8 cellular contexts compared by ENCODE assay signal in the genomic region with DNA sequence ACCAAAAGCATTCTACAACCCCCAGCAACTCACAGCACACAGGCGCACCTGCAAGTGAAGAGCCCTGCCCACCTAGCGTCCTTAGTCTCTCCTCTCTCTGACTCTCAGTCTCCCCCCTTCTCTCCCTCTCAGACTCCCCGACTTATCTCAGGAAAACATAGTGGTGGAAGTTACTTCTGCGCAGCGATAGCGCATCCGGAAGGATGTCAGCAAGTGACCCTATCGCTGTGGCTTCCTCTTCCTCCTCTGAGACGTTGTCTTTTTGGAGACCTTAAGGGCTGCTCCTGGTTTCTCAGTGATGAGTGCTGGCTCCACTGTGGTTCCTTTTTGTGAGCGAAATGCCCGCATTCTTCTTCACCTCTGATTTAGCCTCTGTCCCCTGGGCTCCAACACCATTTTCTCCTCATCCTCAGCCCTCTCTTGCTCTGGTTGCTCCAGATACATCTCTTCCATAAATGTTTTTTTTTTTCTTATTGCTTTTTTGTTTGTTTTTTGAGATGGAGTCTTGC. TPM values are rescaled to one million over a fixed set of nuclear protein-coding genes. Genes with fewer than 3 reads are reported as not detected.
DNase-seq lines count a peak whose midpoint lies in the region; ATAC-seq lines count a peak whose summit lies in the region.

No MANE protein-coding gene starts in this region.

- H3K27me3 Mint-ChIP-seq in activated CD4-positive, alpha-beta T cell treated with anti-CD3 and anti-CD28 coated beads, Interleukin-2, amount 10 ng/mL, durations not matched to agents 7 days and 5 days = no peaks in the 10 kb centered on the region
- no peaks in the 10 kb centered on the region for H3K27me3 Mint-ChIP-seq in T-cell
- no peaks in the 10 kb centered on the region for H3K27me3 Mint-ChIP-seq in stimulated activated naive B cell treated with anti-CD40 and anti-IgM and Interleukin-4, amounts not matched to agents 10 μg/mL and 1 μg/mL and 100 μg/mL, for 72 hours

- no peaks in the 10 kb centered on the region for H3K9me3 Mint-ChIP-seq in activated CD4-positive, alpha-beta T cell treated with anti-CD3 and anti-CD28 coated beads, Interleukin-2, amount 10 ng/mL, durations not matched to agents 7 days and 5 days
- H3K9me3 Mint-ChIP-seq in T-cell = no peaks in the 10 kb centered on the region
- no peaks in the 10 kb centered on the region for H3K9me3 Mint-ChIP-seq in stimulated activated naive B cell treated with anti-CD40 and anti-IgM and Interleukin-4, amounts not matched to agents 10 μg/mL and 1 μg/mL and 100 μg/mL, for 72 hours

- H3K36me3 Mint-ChIP-seq in activated CD4-positive, alpha-beta T cell treated with anti-CD3 and anti-CD28 coated beads, Interleukin-2, amount 10 ng/mL, durations not matched to agents 7 days and 5 days (ENCODE audit: low read depth) = peaks cover 7% of the 10 kb centered on the region
- no peaks in the 10 kb centered on the region for H3K36me3 Mint-ChIP-seq in T-cell
- peaks cover 13 to 18% of the 10 kb centered on the region in 2 donors for H3K36me3 Mint-ChIP-seq in stimulated activated naive B cell treated with anti-CD40 and anti-IgM and Interleukin-4, amounts not matched to agents 10 μg/mL and 1 μg/mL and 100 μg/mL, for 72 hours

- peak; percentile 53 for DNase-seq in activated CD4-positive, alpha-beta T cell treated with anti-CD3 and anti-CD28 coated beads, Interleukin-2, amount 10 ng/mL, durations not matched to agents 7 days and 5 days
- no peak for DNase-seq in activated CD4-positive, alpha-beta T cell treated with anti-CD3 and anti-CD28 coated beads, Interleukin-2, amount 50 U/mL, for 4 hours
- DNase-seq in T-cell (peak in 17 of 34 experiments; percentile 8 to 44 (median 16)), dermis blood vessel endothelial cell (peak; percentile 33), HT-29 (ENCODE audit: low spot score) (no peak)
- no peak for DNase-seq in stimulated activated naive B cell treated with anti-CD40 and anti-IgM and Interleukin-4, amounts not matched to agents 10 μg/mL and 1 μg/mL and 100 μg/mL, for 72 hours

- no peak for ATAC-seq in T-cell (replicated peaks in 1 of 4)
- ATAC-seq in stimulated activated naive B cell treated with anti-CD40 and anti-IgM and Interleukin-4, amounts not matched to agents 10 μg/mL and 1 μg/mL and 100 μg/mL, for 72 hours (replicated peaks) = no peak
- no peak for ATAC-seq in GM21367 (IDR thresholded peaks at IDR 0.05; ENCODE audit: unreplicated experiment)
- ATAC-seq in GM18868 (IDR thresholded peaks at IDR 0.05; ENCODE audit: unreplicated experiment) = no peak

- H3K27ac Mint-ChIP-seq in activated CD4-positive, alpha-beta T cell treated with anti-CD3 and anti-CD28 coated beads, Interleukin-2, amount 10 ng/mL, durations not matched to agents 7 days and 5 days = peak overlapping the region; percentile 95
- peak overlapping the region; percentile 96 to 97 for H3K27ac Mint-ChIP-seq in T-cell
- H3K27ac Mint-ChIP-seq in stimulated activated naive B cell treated with anti-CD40 and anti-IgM and Interleukin-4, amounts not matched to agents 10 μg/mL and 1 μg/mL and 100 μg/mL, for 72 hours = peak overlapping the region; percentile 81

- H3K4me3 Mint-ChIP-seq in activated CD4-positive, alpha-beta T cell treated with anti-CD3 and anti-CD28 coated beads, Interleukin-2, amount 10 ng/mL, durations not matched to agents 7 days and 5 days = peak overlapping the region; percentile 90
- peak overlapping the region; percentile 75 to 90 (median 86) for H3K4me3 Mint-ChIP-seq in T-cell
- peak overlapping the region; percentile 82 to 84 for H3K4me3 Mint-ChIP-seq in stimulated activated naive B cell treated with anti-CD40 and anti-IgM and Interleukin-4, amounts not matched to agents 10 μg/mL and 1 μg/mL and 100 μg/mL, for 72 hours

- POLR2A ChIA-PET in activated CD4-positive, alpha-beta T cell treated with anti-CD3 and anti-CD28 coated beads, Interleukin-2, amount 10 ng/mL, durations not matched to agents 7 days and 5 days (lab: Charles Lee) = no interaction called here
- POLR2A ChIA-PET in T-cell (lab: Charles Lee) = no interaction called here

- peaks cover 67% of the 10 kb centered on the region for H3K4me1 Mint-ChIP-seq in activated CD4-positive, alpha-beta T cell treated with anti-CD3 and anti-CD28 coated beads, Interleukin-2, amount 10 ng/mL, durations not matched to agents 7 days and 5 days
- peaks cover 54 to 62% (median 58%) of the 10 kb centered on the region in 3 donors for H3K4me1 Mint-ChIP-seq in T-cell
- H3K4me1 Mint-ChIP-seq in stimulated activated naive B cell treated with anti-CD40 and anti-IgM and Interleukin-4, amounts not matched to agents 10 μg/mL and 1 μg/mL and 100 μg/mL, for 72 hours = peaks cover 47 to 72% of the 10 kb centered on the region in 2 donors

- CTCF ChIA-PET in activated CD4-positive, alpha-beta T cell treated with anti-CD3 and anti-CD28 coated beads, Interleukin-2, amount 10 ng/mL, durations not matched to agents 7 days and 5 days (lab: Charles Lee) = interaction anchor here (3.7 kb wide), 1 partner anchor 86 kb away, joined by 10 read pairs; the partner anchor contains the start of gene FAM98C
- CTCF ChIA-PET in T-cell (lab: Charles Lee) = no interaction called here

RNA-seq across cellular contexts. Expression of gene YIF1B, which starts 1.4 kb away (rescaled TPM):
- total RNA-seq in activated CD4-positive, alpha-beta T cell treated with anti-CD3 and anti-CD28 coated beads, Interleukin-2, amount 10 ng/mL, durations not matched to agents 7 days and 5 days = 10 to 100 TPM; 63.1 to 72.4 TPM
- 10 to 100 TPM; 28.1 to 39.1 (median 34.1) TPM for total RNA-seq in T-cell
- 76.6 and 97.3 TPM in 2 replicates for total RNA-seq in dermis blood vessel endothelial cell
- 137 and 149 TPM in 2 replicates for total RNA-seq in HT-29 (2014; rRNA removed; shearing (Covaris generic))

RNA-seq across cellular contexts. Expression of gene KCNK6, which starts 2.5 kb away (rescaled TPM):
- total RNA-seq in activated CD4-positive, alpha-beta T cell treated with anti-CD3 and anti-CD28 coated beads, Interleukin-2, amount 10 ng/mL, durations not matched to agents 7 days and 5 days = 10 to 100 TPM; 12.6 to 14.0 TPM
- total RNA-seq in T-cell (10 to 100 TPM in 3 of 5 donors, 1 to 10 TPM in 2; 4.8 to 12.9 (median 12.6) TPM), dermis blood vessel endothelial cell (8.7 and 10.2 TPM in 2 replicates)
- 10.3 and 13.9 TPM in 2 replicates for total RNA-seq in HT-29 (2014; rRNA removed; shearing (Covaris generic))

RNA-seq across cellular contexts. Expression of gene C19orf33, which starts 13.1 kb away (rescaled TPM):
- not detected for total RNA-seq in activated CD4-positive, alpha-beta T cell treated with anti-CD3 and anti-CD28 coated beads, Interleukin-2, amount 10 ng/mL, durations not matched to agents 7 days and 5 days
- total RNA-seq in T-cell (1 to 10 TPM in 2 of 5 donors, under 1 TPM in 1, not detected in 2; 0.56 to 1.4 (median 1.3) TPM), dermis blood vessel endothelial cell (14.8 TPM in 1 of 2 replicates, not detected in the other)
- total RNA-seq in HT-29 (2014; rRNA removed; shearing (Covaris generic)) = 1,318 and 1,477 TPM in 2 replicates

RNA-seq across cellular contexts. Expression of gene CATSPERG, which starts 18.5 kb away (rescaled TPM):
- 1 to 10 TPM; 4.2 to 5.6 TPM for total RNA-seq in activated CD4-positive, alpha-beta T cell treated with anti-CD3 and anti-CD28 coated beads, Interleukin-2, amount 10 ng/mL, durations not matched to agents 7 days and 5 days
- total RNA-seq in T-cell (10 to 100 TPM; 11.1 to 27.2 (median 21.2) TPM), dermis blood vessel endothelial cell (2.0 and 6.1 TPM in 2 replicates)
- 4.0 and 10.5 TPM in 2 replicates for total RNA-seq in HT-29 (2014; rRNA removed; shearing (Covaris generic))

RNA-seq across cellular contexts. Expression of gene SPINT2, which starts 52.8 kb away (rescaled TPM):
- total RNA-seq in activated CD4-positive, alpha-beta T cell treated with anti-CD3 and anti-CD28 coated beads, Interleukin-2, amount 10 ng/mL, durations not matched to agents 7 days and 5 days = 1 to 10 TPM; 8.9 to 9.3 TPM
- 10 to 100 TPM; 30.3 to 48.5 (median 37.9) TPM for total RNA-seq in T-cell
- 25.9 and 34.5 TPM in 2 replicates for total RNA-seq in dermis blood vessel endothelial cell
- total RNA-seq in HT-29 (2014; rRNA removed; shearing (Covaris generic)) = 2,475 and 2,514 TPM in 2 replicates

Comparison
In these comparisons a context has a peak if more than half of its experiments do, and no peak if none do; other contexts are left out.
1. DNase-seq: peak in activated CD4-positive, alpha-beta T cell treated with anti-CD3 and anti-CD28 coated beads, Interleukin-2, amount 10 ng/mL, durations not matched to agents 7 days and 5 days (single experiment) and dermis blood vessel endothelial cell (single experiment); none in activated CD4-positive, alpha-beta T cell treated with anti-CD3 and anti-CD28 coated beads, Interleukin-2, amount 50 U/mL, for 4 hours (0 of 2), stimulated activated naive B cell treated with anti-CD40 and anti-IgM and Interleukin-4, amounts not matched to agents 10 μg/mL and 1 μg/mL and 100 μg/mL, for 72 hours (single experiment) and HT-29 (single experiment).
2. RNA of gene C19orf33, which starts 13.1 kb away (total RNA-seq): 1,318 to 1,477 TPM in HT-29; 14.8 TPM in dermis blood vessel endothelial cell, 0.56 to 1.4 TPM in T-cell and not detected in activated CD4-positive, alpha-beta T cell treated with anti-CD3 and anti-CD28 coated beads, Interleukin-2, amount 10 ng/mL, durations not matched to agents 7 days and 5 days; every median in the first group is over 10 times any median in the second.
3. Peak in every context shown above with its lines, with median percentiles within 50 percentile points of each other: H3K27ac Mint-ChIP-seq and H3K4me3 Mint-ChIP-seq.